Comparison of ENCODE assay signal across 18 cellular contexts in the genomic region with DNA sequence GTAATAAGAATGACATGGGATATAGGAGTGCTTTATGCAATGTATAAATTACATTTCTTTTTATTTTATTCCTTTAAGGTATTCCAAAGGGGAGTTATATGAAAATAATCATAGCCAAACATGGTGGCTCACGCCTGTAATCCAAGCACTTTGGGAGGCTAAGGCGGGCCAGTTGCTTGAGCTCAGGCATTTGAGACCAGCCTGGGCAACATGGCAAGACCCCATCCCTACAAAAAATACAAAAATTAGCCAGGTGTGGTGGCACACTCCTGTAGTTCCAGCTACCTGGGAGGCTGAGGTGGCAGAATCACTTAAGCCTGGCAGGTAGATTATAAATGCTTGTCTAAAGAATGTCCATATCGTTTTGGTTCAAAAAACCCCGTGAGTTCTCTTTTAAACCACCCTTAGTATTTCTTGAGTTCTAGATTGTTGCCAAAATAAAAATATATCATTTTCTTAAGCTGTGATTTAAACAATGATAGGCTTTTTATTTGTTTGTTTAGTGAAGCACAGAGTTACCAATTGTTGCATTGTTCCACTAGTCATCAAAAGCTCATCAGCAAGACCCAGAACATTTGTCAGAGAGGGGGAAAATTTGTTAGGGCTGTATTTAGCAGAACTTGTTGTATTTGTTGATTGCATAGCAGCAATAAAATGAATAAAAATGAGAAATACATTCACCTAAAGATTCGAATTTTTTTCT.
DNase-seq lines count a peak whose midpoint lies in the region; ATAC-seq and TF ChIP-seq lines count a peak whose summit lies in the region.
"Had no signal": no experiment of that assay in that cellular context is flagged by ENCODE, and none has a peak within 500 bp of the region (broad histone marks: within the 10 kb centered on the region; RNA-seq: fewer than 3 reads in every experiment).

No MANE protein-coding gene starts in this region.

- H3K9me3 Mint-ChIP-seq in H9: no peaks in the 10 kb centered on the region
- H3K9me3 Mint-ChIP-seq: CD4-positive, alpha-beta memory T cell; T-helper 1 cell treated with Interleukin-12 subunit alpha and Interleukin-12 subunit beta and Interleukin-4 antibody, amounts not matched to agents 30 μg/mL and 1 μg/mL, for 36 hours had no signal

- intact Hi-C loops in IMR-90 (cut with micrococcal nuclease): no loop called here

- H3K27ac ChIP-seq in IMR-90 (ENCODE audit: insufficient read depth, low read length) (no peak overlapping the region; the same call in 1 of the 2 replicates), smooth muscle cell (ENCODE audit: low read depth) (peak overlapping the region; percentile 84), H9 (ENCODE audit: insufficient read length, low read depth, low read length) (no peak overlapping the region)
- no peak overlapping the region for H3K27ac ChIP-seq in effector memory CD4-positive, alpha-beta T cell (ENCODE audit: insufficient read depth, low read length, poor library complexity, severe bottlenecking)
- H3K27ac ChIP-seq: PC-9, SK-N-MC had no signal

- no peak overlapping the region for H2BK12ac ChIP-seq in H9 (ENCODE audit: insufficient read length, low read depth, low read length)

- no peak for TF ChIP-seq CTCF in IMR-90 (conservative IDR thresholded peaks at IDR 0.05; ENCODE audit: low read depth, low read length)
- no peak for TF ChIP-seq CTCF in fibroblast of mammary gland (conservative IDR thresholded peaks at IDR 0.05; ENCODE audit: control insufficient read depth, insufficient read depth, low read depth, low read length)
- TF ChIP-seq CTCF in smooth muscle cell (IDR thresholded peaks at IDR 0.05; ENCODE audit: borderline replicate concordance, insufficient read depth, poor library complexity, severe bottlenecking): no peak
- TF ChIP-seq CTCF in H9 (conservative IDR thresholded peaks at IDR 0.05): no peak

- POLR2A ChIA-PET in IMR-90 (lab: Charles Lee; ENCODE audit: unreplicated experiment): no interaction called here

- BruUV-seq in IMR-90 (replicated peaks; lab: Mats Ljungman, UMichigan): no TSS peak

- no peak for DNase-seq in IMR-90
- peak; percentile 39 for DNase-seq in fibroblast of mammary gland (ENCODE audit: low read depth)
- DNase-seq in smooth muscle cell (lab: John Stamatoyannopoulos, UW; ENCODE audit: unreplicated experiment): no peak
- no peak for DNase-seq in SKM-1 (lab: John Stamatoyannopoulos, UW; ENCODE audit: unreplicated experiment)
- DNase-seq in H9: no peak
- DNase-seq in effector memory CD4-positive, alpha-beta T cell: no peak
- no peak for DNase-seq in NCI-H128 (lab: John Stamatoyannopoulos, UW; ENCODE audit: unreplicated experiment)
- DNase-seq: CD4-positive, alpha-beta memory T cell; DMS79; MV-4-11; NCI-H1436; NCI-H2029; NCI-H748 treated with DMSO at 0.1 percent for 48 hours; PC-9 had no signal

- TF ChIP-seq RAD21 in IMR-90 (IDR thresholded peaks at IDR 0.05; ENCODE audit: low read length): no peak

- no peaks in the 10 kb centered on the region for H3K23me2 ChIP-seq in H9 (ENCODE audit: insufficient read length, low read depth, low read length, poor library complexity, severe bottlenecking)

- in situ Hi-C loops in IMR-90 (cut with MboI; ENCODE audit: low sequenced_read_pairs): no loop called here

- H3K9me1 ChIP-seq in IMR-90 (ENCODE audit: insufficient read depth, low read length): no peaks in the 10 kb centered on the region

- H3F3A ChIP-seq in smooth muscle cell (ENCODE audit: low read depth): peaks cover 17% of the 10 kb centered on the region

- H2AK5ac ChIP-seq in IMR-90 (ENCODE audit: low read depth, low read length): peak overlapping the region; percentile 29
- no peak overlapping the region for H2AK5ac ChIP-seq in H9 (ENCODE audit: insufficient read length, low read length)

- H3K9me3 ChIP-seq in IMR-90 (ENCODE audit: control insufficient read depth, insufficient read depth, low read length) (no peaks in the 10 kb centered on the region), smooth muscle cell (replicated peaks; ENCODE audit: low read depth) (no peaks in the 10 kb centered on the region), H9 (ENCODE audit: control insufficient read depth, low read depth, low read length) (no peaks in the 10 kb centered on the region)
- H3K9me3 ChIP-seq in effector memory CD4-positive, alpha-beta T cell (ENCODE audit: control insufficient read depth, low read length): no peaks in the 10 kb centered on the region

- no peak overlapping the region for H3K27ac Mint-ChIP-seq in H9
- H3K27ac Mint-ChIP-seq: CD4-positive, alpha-beta memory T cell; T-helper 1 cell treated with Interleukin-12 subunit alpha and Interleukin-12 subunit beta and Interleukin-4 antibody, amounts not matched to agents 30 μg/mL and 1 μg/mL, for 36 hours had no signal

- peak overlapping the region; percentile 57 for H3K4ac ChIP-seq in IMR-90 (ENCODE audit: low read depth, low read length)
- H3K4ac ChIP-seq in H9 (ENCODE audit: low read depth, low read length): no peak overlapping the region

- H3K27me3 Mint-ChIP-seq in H9 (ENCODE audit: low read depth): no peaks in the 10 kb centered on the region
- H3K27me3 Mint-ChIP-seq: CD4-positive, alpha-beta memory T cell had no signal

- H3K79me1 ChIP-seq in IMR-90 (ENCODE audit: low read depth in 1 of 2, low read length in 2 of 2) (no peaks in the 10 kb centered on the region), H9 (ENCODE audit: insufficient read depth, low read depth, low read length, poor library complexity, severe bottlenecking) (no peaks in the 10 kb centered on the region)

- H4K5ac ChIP-seq in IMR-90 (ENCODE audit: low read depth, low read length): no peak overlapping the region
- H4K5ac ChIP-seq in H9 (ENCODE audit: insufficient read length, low read depth, low read length): no peak overlapping the region

- peaks cover 26 to 43% of the 10 kb centered on the region in 2 experiments for H3K4me1 Mint-ChIP-seq in H9
- H3K4me1 Mint-ChIP-seq: CD4-positive, alpha-beta memory T cell had no signal

- H3K18ac ChIP-seq in IMR-90 (ENCODE audit: low read depth, low read length) (peak overlapping the region; percentile 64; the same call in 1 of the 2 replicates), H9 (ENCODE audit: insufficient read length, low read depth, low read length) (no peak overlapping the region)

- H2AFZ ChIP-seq in IMR-90 (replicated peaks; ENCODE audit: low read length, poor library complexity) (no peak overlapping the region), smooth muscle cell (ENCODE audit: low read depth) (no peak overlapping the region), H9 (ENCODE audit: low read length) (no peak overlapping the region)
- H2AFZ ChIP-seq: PC-9 had no signal

- H3K56ac ChIP-seq in IMR-90 (ENCODE audit: extremely low read depth, insufficient read depth, low read length) (no peak overlapping the region), H9 (ENCODE audit: insufficient read length, low read depth, low read length) (no peak overlapping the region)

- H2BK20ac ChIP-seq in IMR-90 (ENCODE audit: low read depth, low read length) (peak overlapping the region; percentile 68), H9 (ENCODE audit: low read depth, low read length, poor library complexity, severe bottlenecking) (no peak overlapping the region)

- no peaks in the 10 kb centered on the region for H3K79me2 ChIP-seq in smooth muscle cell (ENCODE audit: low read depth)
- H3K79me2 ChIP-seq in H9 (ENCODE audit: insufficient read depth, low read length): no peaks in the 10 kb centered on the region

- peaks cover 3% of the 10 kb centered on the region; the same call in 1 of the 2 replicates for H3K4me1 ChIP-seq in IMR-90 (ENCODE audit: control insufficient read depth, insufficient read depth, low read length)
- peaks cover 13% of the 10 kb centered on the region for H3K4me1 ChIP-seq in smooth muscle cell (ENCODE audit: low read depth)
- H3K4me1 ChIP-seq in H9 (ENCODE audit: insufficient read depth, low read length): peaks cover 15% of the 10 kb centered on the region
- H3K4me1 ChIP-seq in effector memory CD4-positive, alpha-beta T cell (ENCODE audit: control insufficient read depth, insufficient read depth, low read length, poor library complexity, severe bottlenecking): no peaks in the 10 kb centered on the region

- WGBS in IMR-90 (ENCODE audit: extremely low coverage in 2 of 2, insufficient read length in 1 of 2), 2 experiments: no CpG with 5 or more reads among the region's 5 CpGs
- 80% methylated on average over 5 of the region's 5 CpGs for WGBS in smooth muscle cell (ENCODE audit: low lambda C conversion rate)
- WGBS in H9 (ENCODE audit: extremely low coverage, insufficient read length, low lambda C conversion rate): no CpG with 5 or more reads among the region's 5 CpGs

- ATAC-seq in IMR-90 (ENCODE audit: low read depth): no peak
- ATAC-seq in SK-N-SH treated with all-trans-retinoic acid at 6 μM for 48 hours: peak; percentile 23; the same call in 1 of the 3 replicates
- ATAC-seq: Right ventricle myocardium inferior had no signal

- H4K8ac ChIP-seq in IMR-90 (ENCODE audit: low read depth in 2 of 2, low read length in 2 of 2) (peak overlapping the region in 1 of 2 experiments; percentile 15; a peak in 1 of 4 replicates), H9 (replicated peaks; ENCODE audit: insufficient read length, low read depth, low read length) (no peak overlapping the region)

- no peak overlapping the region for H3K4me3 Mint-ChIP-seq in H9
- H3K4me3 Mint-ChIP-seq: CD4-positive, alpha-beta memory T cell; T-helper 1 cell treated with Interleukin-12 subunit alpha and Interleukin-12 subunit beta and Interleukin-4 antibody, amounts not matched to agents 30 μg/mL and 1 μg/mL, for 36 hours had no signal

- no peak overlapping the region for H3K14ac ChIP-seq in IMR-90 (replicated peaks; ENCODE audit: low read depth, low read length)
- H3K14ac ChIP-seq in H9 (ENCODE audit: insufficient read depth, low read length): no peak overlapping the region

- H3K36me3 ChIP-seq in IMR-90 (ENCODE audit: control insufficient read depth, insufficient read depth, low read length): no peaks in the 10 kb centered on the region
- H3K36me3 ChIP-seq in smooth muscle cell (ENCODE audit: low read depth): no peaks in the 10 kb centered on the region
- no peaks in the 10 kb centered on the region for H3K36me3 ChIP-seq in effector memory CD4-positive, alpha-beta T cell (ENCODE audit: control insufficient read depth, insufficient read depth, low read length)

- H3K27me3 ChIP-seq in IMR-90 (ENCODE audit: control insufficient read depth, insufficient read depth, low read length) (no peaks in the 10 kb centered on the region), smooth muscle cell (ENCODE audit: low read depth) (no peaks in the 10 kb centered on the region), H9 (ENCODE audit: insufficient read depth, low read length) (no peaks in the 10 kb centered on the region)
- no peaks in the 10 kb centered on the region for H3K27me3 ChIP-seq in effector memory CD4-positive, alpha-beta T cell (replicated peaks; ENCODE audit: control insufficient read depth, insufficient read depth, low read length, poor library complexity, severe bottlenecking)

- no peak overlapping the region for H4K91ac ChIP-seq in IMR-90 (ENCODE audit: insufficient read depth, low read depth, low read length)
- H4K91ac ChIP-seq in H9 (ENCODE audit: insufficient read length, low read depth, low read length): no peak overlapping the region

- H3K36me3 Mint-ChIP-seq in H9 (ENCODE audit: insufficient read depth in 1 of 3, low read depth in 3 of 3): no peaks in the 10 kb centered on the region; a peak in 1 of 7 replicates
- H3K36me3 Mint-ChIP-seq: CD4-positive, alpha-beta memory T cell had no signal

- no peak overlapping the region for H3K23ac ChIP-seq in IMR-90 (ENCODE audit: low read depth, low read length)
- H3K23ac ChIP-seq in H9 (ENCODE audit: insufficient read length, low read depth, low read length): no peak overlapping the region

- H2BK5ac ChIP-seq in IMR-90 (ENCODE audit: low read depth, low read length, poor library complexity, severe bottlenecking): peak overlapping the region; percentile 60
- no peak overlapping the region for H2BK5ac ChIP-seq in H9 (ENCODE audit: insufficient read length, low read length)

- CTCF ChIA-PET in IMR-90 (lab: Yijun Ruan, JAX): interaction anchor here (1.2 kb wide), 1 partner anchor 463 kb away, joined by 4 read pairs; no protein-coding TSS in a partner anchor

- peak overlapping the region; percentile 34; the same call in 1 of the 3 replicates for H2BK15ac ChIP-seq in IMR-90 (ENCODE audit: low read depth, low read length)
- H2BK15ac ChIP-seq in H9 (ENCODE audit: low read depth, low read length): no peak overlapping the region

- H4K20me1 ChIP-seq in IMR-90 (ENCODE audit: insufficient read depth, low read length): no peaks in the 10 kb centered on the region
- H4K20me1 ChIP-seq in smooth muscle cell (ENCODE audit: low read depth): no peaks in the 10 kb centered on the region
- no peaks in the 10 kb centered on the region for H4K20me1 ChIP-seq in H9 (ENCODE audit: control insufficient read depth, insufficient read depth, insufficient read length)

- no peak overlapping the region for H3K9ac ChIP-seq in IMR-90 (ENCODE audit: low read depth, low read length)
- H3K9ac ChIP-seq in smooth muscle cell (ENCODE audit: low read depth): no peak overlapping the region
- no peak overlapping the region for H3K9ac ChIP-seq in H9 (ENCODE audit: extremely low read depth, insufficient read length, low read length)

- H3K4me3 ChIP-seq in IMR-90 (ENCODE audit: insufficient read depth, low read depth, low read length) (no peak overlapping the region), fibroblast of mammary gland (ENCODE audit: control insufficient read depth, low read depth, low read length) (no peak overlapping the region), smooth muscle cell (no peak overlapping the region)
- no peak overlapping the region for H3K4me3 ChIP-seq in effector memory CD4-positive, alpha-beta T cell (ENCODE audit: insufficient read depth, low read depth, low read length, poor library complexity, severe bottlenecking)
- H3K4me3 ChIP-seq: PC-9, SK-N-MC had no signal

- H3K4me2 ChIP-seq in IMR-90 (ENCODE audit: low read depth, low read length): peak overlapping the region; percentile 63; the same call in 1 of the 2 replicates
- H3K4me2 ChIP-seq in smooth muscle cell: peak overlapping the region; percentile 81
- no peak overlapping the region for H3K4me2 ChIP-seq in H9 (ENCODE audit: insufficient read depth, insufficient read length, low read length)
- H3K4me2 ChIP-seq: PC-9 had no signal

- H2BK120ac ChIP-seq in IMR-90 (ENCODE audit: low read depth, low read length) (peak overlapping the region; percentile 68), H9 (ENCODE audit: low read depth, low read length, poor library complexity, severe bottlenecking) (no peak overlapping the region)

- H2AK9ac ChIP-seq in IMR-90 (replicated peaks; ENCODE audit: low read depth, low read length, poor library complexity): no peak overlapping the region

- dilution Hi-C loops in IMR-90 (cut with HindIII; ENCODE audit: low sequenced_read_pairs, unreplicated experiment): no loop called here

- no peak for TF ChIP-seq POLR2A in IMR-90 (IDR thresholded peaks at IDR 0.05; ENCODE audit: low read depth, low read length)

- no peak overlapping the region for H3T11ph ChIP-seq in H9 (ENCODE audit: low read length)
